Comparison of ENCODE assay signal across 15 cellular contexts in genomic region chr17:45338996-45339535, GRCh38. TPM values are rescaled to one million over a fixed set of nuclear protein-coding genes. Genes with fewer than 3 reads are reported as not detected.
DNase-seq lines count a peak whose midpoint lies in the region; ATAC-seq and TF ChIP-seq lines count a peak whose summit lies in the region.
"Had no signal": no experiment of that assay in that cellular context is flagged by ENCODE, and none has a peak within 500 bp of the region (broad histone marks: within the 10 kb centered on the region; RNA-seq: fewer than 3 reads in every experiment).

No MANE protein-coding gene starts in this region.

- H3K27ac ChIP-seq in tibial artery (peak overlapping the region; percentile 6 to 10), stomach (peak overlapping the region in 1 of 5 donors; percentile 27)

- peak; percentile 43 for DNase-seq in cardiac septum (ENCODE audit: low spot score)
- no peak for DNase-seq in Right ventricle myocardium superior
- peak; percentile 40 for DNase-seq in ecto neural progenitor cell (ENCODE audit: low spot score)
- peak; percentile 56 for DNase-seq in posterior vena cava (ENCODE audit: low spot score)
- peak in 1 of 2 donors; percentile 27 for DNase-seq in tibial artery
- DNase-seq in stomach = no peak
- DNase-seq in stimulated activated naive CD4-positive, alpha-beta T cell (lab: John Stamatoyannopoulos, UW) = no peak
- DNase-seq in medulla oblongata (ENCODE audit: extremely low spot score) = no peak
- DNase-seq: HCEC 1CT; KBM-7; NCI-H345; NCI-H526 treated with DMSO at 0.1 percent for 48 hours; NK-92 treated with Interleukin-12 subunit alpha and Interleukin-12 subunit beta, amount 100 ng/mL, for 24 hours; OCI-M1 had no signal

- no peak overlapping the region for H3K4me3 ChIP-seq in tibial artery
- H3K4me3 ChIP-seq in stomach = no peak overlapping the region

- ATAC-seq in Right ventricle myocardium superior (ENCODE audit: poor library complexity) = no peak

- H3K4me1 ChIP-seq in tibial artery (peaks cover 0 to 19% (median 4%) of the 10 kb centered on the region in 4 donors), stomach (peaks cover 0 to 11% (median 0%) of the 10 kb centered on the region in 4 donors)
- H3K4me1 ChIP-seq: Caco-2 had no signal

- TF ChIP-seq EP300 in stomach (IDR thresholded peaks at IDR 0.05) = no peak

- TF ChIP-seq CTCF in tibial artery (IDR thresholded peaks at IDR 0.05) (no peak), stomach (IDR thresholded peaks at IDR 0.05) (no peak)

- H3K27me3 ChIP-seq in tibial artery (no peaks in the 10 kb centered on the region), stomach (no peaks in the 10 kb centered on the region)

- no peaks in the 10 kb centered on the region for H3K36me3 ChIP-seq in tibial artery
- no peaks in the 10 kb centered on the region for H3K36me3 ChIP-seq in stomach

- 91 to 96% (median 93%) methylated on average over 8 of the region's 8 CpGs for WGBS in stomach, 5 donors

- H3K9me3 ChIP-seq in tibial artery (no peaks in the 10 kb centered on the region), stomach (no peaks in the 10 kb centered on the region)
- H3K9me3 ChIP-seq: Caco-2 had no signal

- intact Hi-C loops in cardiac septum (cut with DNase I) (no loop called here), Right ventricle myocardium superior (cut with DNase I) (no loop called here), posterior vena cava (cut with DNase I) (no loop called here), tibial artery (cut with DNase I; ENCODE audit: low total_unique reads) (no loop called here), stomach (cut with DNase I; ENCODE audit: low total_unique reads) (no loop called here)

- no peak for TF ChIP-seq POLR2A in stomach (IDR thresholded peaks at IDR 0.05)

RNA-seq across cellular contexts. Expression of gene MAP3K14, which starts 22.2 kb away (rescaled TPM):
- total RNA-seq in cardiac septum (14.6 TPM), Right ventricle myocardium superior (12.2 TPM), posterior vena cava (1 to 10 TPM; 9.1 to 9.7 TPM), stomach (10 to 100 TPM in 2 of 5 donors, 1 to 10 TPM in 3; 1.2 to 17.7 (median 9.7) TPM)
- 10 to 100 TPM in 1 of 3 donors, 1 to 10 TPM in 2; 6.3 to 11.0 (median 6.4) TPM for polyA plus RNA-seq in stomach

Comparison
In these comparisons a context has a peak if more than half of its experiments do, and no peak if none do; other contexts are left out.
1. DNase-seq: peak in cardiac septum (single experiment), ecto neural progenitor cell (single experiment) and posterior vena cava (single experiment); none in Right ventricle myocardium superior (single experiment), stomach (single experiment), stimulated activated naive CD4-positive, alpha-beta T cell (0 of 6) and medulla oblongata (single experiment).